Comparison of ENCODE assay signal across 18 cellular contexts in genomic region chr3:122021037-122021436, GRCh38. TPM values are rescaled to one million over a fixed set of nuclear protein-coding genes. Genes with fewer than 3 reads are reported as not detected.
DNase-seq lines count a peak whose midpoint lies in the region; ATAC-seq, FAIRE-seq and TF ChIP-seq lines count a peak whose summit lies in the region.
"Had no signal": no experiment of that assay in that cellular context is flagged by ENCODE, and none has a peak within 500 bp of the region (broad histone marks: within the 10 kb centered on the region; RNA-seq: fewer than 3 reads in every experiment).

No MANE protein-coding gene starts in this region.

- no TSS peak for BruUV-seq in PC-3 (replicated peaks; lab: Mats Ljungman, UMichigan)

- no peak overlapping the region for H3K9ac ChIP-seq in PC-3 (ENCODE audit: low read length)
- no peak overlapping the region for H3K9ac ChIP-seq in rectal smooth muscle tissue (ENCODE audit: low read length)
- H3K9ac ChIP-seq: BLaER1 had no signal

- no peaks in the 10 kb centered on the region for H3K9me2 ChIP-seq in PC-3 (replicated peaks; ENCODE audit: low read length)
- H3K9me2 ChIP-seq in hepatocyte (replicated peaks; ENCODE audit: insufficient read depth): no peaks in the 10 kb centered on the region

- ATAC-seq in PC-3 (no peak), GM19463 (IDR thresholded peaks at IDR 0.05; ENCODE audit: unreplicated experiment) (no peak)

- FAIRE-seq in GM18507 (lab: Jason Lieb, UNC): peak; percentile 9

- H3F3A ChIP-seq in PC-3 (ENCODE audit: low read length, unreplicated experiment): no peaks in the 10 kb centered on the region

- H3K27me3 ChIP-seq in PC-3 (ENCODE audit: low read length): no peaks in the 10 kb centered on the region
- H3K27me3 ChIP-seq in hepatocyte: peaks cover 18% of the 10 kb centered on the region
- no peaks in the 10 kb centered on the region for H3K27me3 ChIP-seq in rectal smooth muscle tissue (ENCODE audit: control insufficient read depth, insufficient read depth, low read length)
- H3K27me3 ChIP-seq: ascending aorta, ovary had no signal

- peak overlapping the region; percentile 82 for H3K4me3 ChIP-seq in PC-3 (ENCODE audit: low read length)
- no peak overlapping the region for H3K4me3 ChIP-seq in hepatocyte
- peak overlapping the region; percentile 67 for H3K4me3 ChIP-seq in rectal smooth muscle tissue (ENCODE audit: low read length)

- H3K27ac ChIP-seq in PC-3 (ENCODE audit: low read length): no peak overlapping the region
- no peak overlapping the region for H3K27ac ChIP-seq in hepatocyte
- H3K27ac ChIP-seq in rectal smooth muscle tissue (ENCODE audit: low read depth, low read length): no peak overlapping the region
- H3K27ac ChIP-seq: ascending aorta, BLaER1, ovary had no signal

- H3K36me3 ChIP-seq in PC-3 (ENCODE audit: low read depth, low read length) (no peaks in the 10 kb centered on the region; the same call in 1 of the 2 replicates), hepatocyte (replicated peaks; ENCODE audit: insufficient read depth, low read depth) (no peaks in the 10 kb centered on the region), rectal smooth muscle tissue (ENCODE audit: control insufficient read depth, insufficient read depth, low read length) (no peaks in the 10 kb centered on the region)
- H3K36me3 ChIP-seq: ascending aorta, BLaER1, ovary, upper lobe of left lung had no signal

- H3K4me2 ChIP-seq in PC-3 (ENCODE audit: low read length) (peak overlapping the region; percentile 91), hepatocyte (peak overlapping the region; percentile 86)

- no peaks in the 10 kb centered on the region for H3K79me2 ChIP-seq in PC-3 (ENCODE audit: low read length)
- H3K79me2 ChIP-seq in hepatocyte: no peaks in the 10 kb centered on the region

- H2AFZ ChIP-seq in PC-3 (ENCODE audit: low read length) (peak overlapping the region; percentile 97), hepatocyte (no peak overlapping the region)

- intact Hi-C loops in PC-3 (cut with micrococcal nuclease): no loop called here

- 79% methylated on average over 1 of the region's 1 CpG for WGBS in hepatocyte (ENCODE audit: low lambda C conversion rate, missing lambda C conversion rate)

- peaks cover 7% of the 10 kb centered on the region for H3K4me1 ChIP-seq in PC-3 (ENCODE audit: insufficient read depth, low read length)
- H3K4me1 ChIP-seq in hepatocyte (ENCODE audit: insufficient read depth): no peaks in the 10 kb centered on the region
- no peaks in the 10 kb centered on the region for H3K4me1 ChIP-seq in rectal smooth muscle tissue (ENCODE audit: control insufficient read depth, insufficient read depth, low read length)
- H3K4me1 ChIP-seq: ascending aorta had no signal

- DNase-seq in GM18507 (ENCODE audit: extremely low spot score, insufficient read length, low read depth) (no peak), PC-3 (no peak), hepatocyte (ENCODE audit: low spot score) (no peak), NOMO-1 treated with DMSO at 0.1 percent for 48 hours (lab: John Stamatoyannopoulos, UW; ENCODE audit: unreplicated experiment) (no peak), CD1c-positive myeloid dendritic cell (ENCODE audit: extremely low spot score) (no peak), COR-L47 (lab: John Stamatoyannopoulos, UW) (no peak)
- DNase-seq: activated CD4-positive, CD25-positive, alpha-beta regulatory T cell treated with anti-CD3 and anti-CD28 coated beads, Interleukin-2, amount 50 U/mL, for 72 hours; activated CD8-positive, alpha-beta memory T cell treated with anti-CD3 and anti-CD28 coated beads, Interleukin-2, amount 10 ng/mL, durations not matched to agents 7 days and 5 days; activated effector memory CD4-positive, alpha-beta T cell treated with Interleukin-2 at 50 U/mL for 16 hours; KBM-7; kidney glomerular epithelial cell; ovary; SW 1271 had no signal

- CTCF ChIA-PET in PC-3 (lab: Charles Lee): no interaction called here

- H4K20me1 ChIP-seq in PC-3 (ENCODE audit: low read length) (no peaks in the 10 kb centered on the region), hepatocyte (ENCODE audit: insufficient read depth, poor library complexity, severe bottlenecking) (no peaks in the 10 kb centered on the region)
- H4K20me1 ChIP-seq: BLaER1 had no signal

- H3K9me3 ChIP-seq in PC-3 (ENCODE audit: low read length) (no peaks in the 10 kb centered on the region), hepatocyte (ENCODE audit: low read depth) (no peaks in the 10 kb centered on the region)
- H3K9me3 ChIP-seq: ascending aorta, ovary, upper lobe of left lung had no signal

- POLR2A ChIA-PET in PC-3 (lab: Charles Lee; ENCODE audit: unreplicated experiment): interaction anchor here (0.6 kb wide), 1 partner anchor 161 kb away, joined by 3 read pairs; no protein-coding TSS in a partner anchor

- TF ChIP-seq CTCF in PC-3 (conservative IDR thresholded peaks at IDR 0.05; ENCODE audit: low read depth, low read length) (no peak), hepatocyte (IDR thresholded peaks at IDR 0.05; ENCODE audit: poor library complexity) (no peak)

RNA-seq across cellular contexts. Expression of gene ILDR1, which starts 1.0 kb away (rescaled TPM):
- total RNA-seq in PC-3 (2014; rRNA removed) (4.8 and 5.6 TPM in 2 replicates), hepatocyte (1.5 and 2.0 TPM in 2 replicates)
- polyA plus RNA-seq in hepatocyte: 1.8 and 2.3 TPM in 2 replicates
- total RNA-seq: ascending aorta had no signal

RNA-seq across cellular contexts. Expression of gene CD86, which starts 34.1 kb away (rescaled TPM):
- 0.07 TPM in 1 of 2 replicates, not detected in the other for total RNA-seq in PC-3 (2014; rRNA removed)
- total RNA-seq in hepatocyte: 0.56 TPM in 1 of 2 replicates, not detected in the other
- 0.13 TPM in 1 of 2 replicates, not detected in the other for polyA plus RNA-seq in hepatocyte
- total RNA-seq: ascending aorta had no signal
